35 cellular contexts compared by ENCODE assay signal in genomic region chr12:58241099-58241498, GRCh38.
"Had no signal": no experiment of that assay in that cellular context is flagged by ENCODE, and none has a peak within 500 bp of the region (broad histone marks: within the 10 kb centered on the region; RNA-seq: fewer than 3 reads in every experiment).

No MANE protein-coding gene starts in this region.

- H3K36me3 ChIP-seq: MG63 had no signal

- H3K9me3 ChIP-seq: MG63 had no signal

- H3K4me3 ChIP-seq: MG63 had no signal

- DNase-seq: Kasumi-1, MG63, MM.1S, MV-4-11, NCI-H1048, NCI-H1092, NCI-H1092 treated with DMSO at 0.1 percent for 48 hours, NCI-H1105, NCI-H1105 treated with DMSO at 0.1 percent for 48 hours, NCI-H1417, NCI-H1417 treated with DMSO at 0.1 percent for 48 hours, NCI-H1436, NCI-H1436 treated with DMSO at 0.1 percent for 48 hours, NCI-H146, NCI-H1694, NCI-H1694 treated with DMSO at 0.1 percent for 48 hours, NCI-H187, NCI-H187 treated with DMSO at 0.1 percent for 48 hours, NCI-H2029, NCI-H2029 treated with DMSO at 0.1 percent for 48 hours, NCI-H2081, NCI-H2081 treated with DMSO at 0.1 percent for 48 hours, NCI-H2107, NCI-H2171, NCI-H2171 treated with DMSO at 0.1 percent for 48 hours, NCI-H2227 treated with DMSO at 0.1 percent for 48 hours, NCI-H226, NCI-H345, NCI-H446, NCI-H446 treated with DMSO at 0.1 percent for 48 hours, NCI-H510A, NCI-H510A treated with DMSO at 0.1 percent for 48 hours, NCI-H524, NCI-H524 treated with DMSO at 0.1 percent for 48 hours, NCI-H526 had no signal

- H3K27me3 ChIP-seq: MG63 had no signal
